ENCODE assay signal across 8 cellular contexts in the genomic region with DNA sequence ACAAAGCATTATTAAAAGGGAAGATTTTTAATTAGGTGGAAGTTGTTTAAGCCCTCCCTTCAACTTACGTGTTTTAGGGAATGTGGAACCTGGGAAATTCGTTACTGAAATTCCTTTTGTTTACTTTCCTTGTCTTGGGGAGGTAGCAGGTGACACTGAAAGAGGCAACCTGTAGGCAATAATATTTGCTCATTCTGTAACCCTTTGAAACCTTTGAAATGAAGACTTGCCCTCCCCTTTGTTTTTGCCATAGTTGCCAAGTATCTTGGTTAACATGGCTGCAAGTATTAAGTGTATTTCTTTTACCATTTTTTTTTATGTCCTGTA. TPM values are rescaled to one million over a fixed set of nuclear protein-coding genes. Genes with fewer than 3 reads are reported as not detected.
DNase-seq lines count a peak whose midpoint lies in the region; ATAC-seq and TF ChIP-seq lines count a peak whose summit lies in the region.

No MANE protein-coding gene starts in this region.

- H3K4me3 ChIP-seq in A673 (ENCODE audit: low read depth, low read length, poor library complexity, severe bottlenecking) (peak overlapping the region; percentile 56), HL-60 (replicated peaks; ENCODE audit: insufficient read depth, low read length) (peak overlapping the region; percentile 67), mammary epithelial cell (replicated peaks in 1 of 3; ENCODE audit: insufficient read depth in 1 of 3, low read depth in 2 of 3, low read length in 3 of 3) (peak overlapping the region; percentile 88 to 90 (median 88)), muscle layer of duodenum (ENCODE audit: low read depth in 1 of 2, low read length in 2 of 2) (peak overlapping the region; percentile 77 to 80)

- ATAC-seq in GM21447 (IDR thresholded peaks at IDR 0.05; ENCODE audit: unreplicated experiment) (no peak), HG03135 (IDR thresholded peaks at IDR 0.05; ENCODE audit: unreplicated experiment) (no peak), HG03521 (IDR thresholded peaks at IDR 0.05; ENCODE audit: unreplicated experiment) (no peak)

- peak overlapping the region; percentile 87 for H2AFZ ChIP-seq in mammary epithelial cell (ENCODE audit: low read depth, low read length)

- H3K79me2 ChIP-seq in mammary epithelial cell (ENCODE audit: insufficient read depth, low read length) = peaks cover 55% of the 10 kb centered on the region

- H3K27me3 ChIP-seq in A673 (replicated peaks; ENCODE audit: insufficient read depth, low read depth, low read length, poor library complexity) (no peaks in the 10 kb centered on the region), HL-60 (ENCODE audit: insufficient read depth, poor library complexity, severe bottlenecking) (no peaks in the 10 kb centered on the region), mammary epithelial cell (ENCODE audit: insufficient read depth, low read length) (no peaks in the 10 kb centered on the region), muscle layer of duodenum (ENCODE audit: low read depth, low read length) (no peaks in the 10 kb centered on the region)

- peaks cover 9% of the 10 kb centered on the region for H3K36me3 ChIP-seq in A673 (ENCODE audit: insufficient read depth, low read length, poor library complexity, severe bottlenecking)
- no peaks in the 10 kb centered on the region for H3K36me3 ChIP-seq in mammary epithelial cell (ENCODE audit: insufficient read depth, low read length)
- H3K36me3 ChIP-seq in muscle layer of duodenum (ENCODE audit: control insufficient read depth in 1 of 2, insufficient read depth in 2 of 2, low read length in 2 of 2) = no peaks in the 10 kb centered on the region

- POLR2A ChIA-PET in A673 (lab: Charles Lee; ENCODE audit: low non-redundant PET) = no interaction called here

- DNase-seq in A673 (ENCODE audit: low spot score) (no peak), HL-60 (ENCODE audit: low read depth in 1 of 2, low spot score in 1 of 2) (no peak), mammary epithelial cell (no peak), inferior parietal cortex (ENCODE audit: extremely low spot score) (no peak)

- H3K9me3 ChIP-seq in A673 (ENCODE audit: low read depth, low read length, poor library complexity, severe bottlenecking) (no peaks in the 10 kb centered on the region), mammary epithelial cell (replicated peaks; ENCODE audit: insufficient read depth, low read length) (no peaks in the 10 kb centered on the region), muscle layer of duodenum (ENCODE audit: control insufficient read depth in 1 of 2, low read length in 2 of 2) (no peaks in the 10 kb centered on the region)

- 97% methylated on average over 2 of the region's 2 CpGs for WGBS in mammary epithelial cell (ENCODE audit: low coverage, missing lambda C conversion rate)

- TF ChIP-seq CTCF in A673 (conservative IDR thresholded peaks at IDR 0.05; ENCODE audit: low read depth, low read length) (no peak), HL-60 (IDR thresholded peaks at IDR 0.05; ENCODE audit: insufficient read depth, low read length) (no peak), mammary epithelial cell (conservative IDR thresholded peaks at IDR 0.05 in 1 of 2, IDR thresholded peaks at IDR 0.05 in 1 of 2; ENCODE audit: extremely low read depth in 1 of 2, insufficient read depth in 1 of 2, low read depth in 1 of 2, low read length in 2 of 2) (no peak)

- H3K27ac ChIP-seq in A673 (ENCODE audit: low read depth, low read length, poor library complexity, severe bottlenecking) = no peak overlapping the region
- no peak overlapping the region for H3K27ac ChIP-seq in HL-60 (replicated peaks)
- H3K27ac ChIP-seq in mammary epithelial cell (ENCODE audit: insufficient read depth, low read depth, low read length) = peak overlapping the region; percentile 72
- H3K27ac ChIP-seq in muscle layer of duodenum (ENCODE audit: low read length) = no peak overlapping the region

- peak overlapping the region; percentile 93 for H3K4me2 ChIP-seq in mammary epithelial cell (ENCODE audit: insufficient read depth, low read depth, low read length)

- intact Hi-C loops in A673 (cut with micrococcal nuclease; ENCODE audit: unreplicated experiment) = no loop called here
- intact Hi-C loops in mammary epithelial cell (cut with micrococcal nuclease) = loop anchor here (2.0 to 10.0 kb wide), 5 partner anchors 38 to 170 kb away; no protein-coding TSS in a partner anchor

- H3K9ac ChIP-seq in mammary epithelial cell (ENCODE audit: insufficient read depth, low read length) = peak overlapping the region; percentile 91

- dilution Hi-C loops in mammary epithelial cell (cut with HindIII; ENCODE audit: low sequenced_read_pairs) = no loop called here

- in situ Hi-C loops in mammary epithelial cell (cut with MboI; ENCODE audit: low sequenced_read_pairs in 2 of 2) = no loop called here

- CTCF ChIA-PET in A673 (lab: Charles Lee) = no interaction called here
- CTCF ChIA-PET in mammary epithelial cell (lab: Charles Lee; ENCODE audit: low non-redundant PET) = interaction anchor here (0.7 kb wide), 1 partner anchor 40 kb away, joined by 4 read pairs; no protein-coding TSS in a partner anchor

- no peaks in the 10 kb centered on the region for H4K20me1 ChIP-seq in mammary epithelial cell (ENCODE audit: insufficient read depth, low read length)

- BruUV-seq in A673 (replicated peaks; lab: Mats Ljungman, UMichigan) = no TSS peak
- BruUV-seq in mammary epithelial cell (replicated peaks; lab: Mats Ljungman, UMichigan) = no TSS peak

- H3K4me1 ChIP-seq in A673 (ENCODE audit: insufficient read depth, low read length, poor library complexity, severe bottlenecking) = peaks cover 19% of the 10 kb centered on the region
- peaks cover 21% of the 10 kb centered on the region for H3K4me1 ChIP-seq in mammary epithelial cell (ENCODE audit: insufficient read depth, low read length)
- H3K4me1 ChIP-seq in muscle layer of duodenum (ENCODE audit: control insufficient read depth in 1 of 2, insufficient read depth in 2 of 2, low read length in 2 of 2) = peaks cover 13 to 37% of the 10 kb centered on the region in 2 donors

RNA-seq across cellular contexts. Expression of gene MRPS6, which starts 1.7 kb away (rescaled TPM):
- total RNA-seq in A673 (2021) = 99.7 and 115 TPM in 2 replicates
- total RNA-seq in mammary epithelial cell = 10 to 100 TPM; 10.2 to 65.9 TPM
- polyA plus RNA-seq in mammary epithelial cell = 40.4 TPM
- 26.4 TPM for polyA minus RNA-seq in mammary epithelial cell

RNA-seq across cellular contexts. Expression of gene SLC5A3, which starts 1.7 kb away (rescaled TPM):
- 18.4 and 20.5 TPM in 2 replicates for total RNA-seq in A673 (2021)
- total RNA-seq in mammary epithelial cell = 10 to 100 TPM; 10.8 to 17.5 TPM
- polyA plus RNA-seq in mammary epithelial cell = 2.7 TPM
- polyA minus RNA-seq in mammary epithelial cell = 13.9 TPM
